ENCODE assay signal across 19 cellular contexts in genomic region chr10:44083719-44084400, GRCh38.
"Had no signal": no experiment of that assay in that cellular context is flagged by ENCODE, and none has a peak within 500 bp of the region (broad histone marks: within the 10 kb centered on the region; RNA-seq: fewer than 3 reads in every experiment).

No MANE protein-coding gene starts in this region.

- DNase-seq: KBM-7, MV-4-11, NCI-H1048, NCI-H1105 treated with DMSO at 0.1 percent for 48 hours, NCI-H1417 treated with DMSO at 0.1 percent for 48 hours, NCI-H146, NCI-H1694 treated with DMSO at 0.1 percent for 48 hours, NCI-H1930, NCI-H2081, NCI-H2107, NCI-H2227 treated with DMSO at 0.1 percent for 48 hours, NCI-H524, NCI-H526 treated with DMSO at 0.1 percent for 48 hours, NCI-H774, Right ventricle myocardium superior, RPMI8226, SIG-M5 had no signal

- H3K4me3 ChIP-seq: SJSA1, SK-N-MC had no signal

- H3K4me1 ChIP-seq: SJSA1 had no signal

- H3K36me3 ChIP-seq: SJSA1 had no signal

- H3K9me3 ChIP-seq: SJSA1 had no signal

- H3K27me3 ChIP-seq: SJSA1 had no signal

- H3K27ac ChIP-seq: SJSA1, SK-N-MC had no signal
